1 cellular context compared by ENCODE assay signal in the genomic region with DNA sequence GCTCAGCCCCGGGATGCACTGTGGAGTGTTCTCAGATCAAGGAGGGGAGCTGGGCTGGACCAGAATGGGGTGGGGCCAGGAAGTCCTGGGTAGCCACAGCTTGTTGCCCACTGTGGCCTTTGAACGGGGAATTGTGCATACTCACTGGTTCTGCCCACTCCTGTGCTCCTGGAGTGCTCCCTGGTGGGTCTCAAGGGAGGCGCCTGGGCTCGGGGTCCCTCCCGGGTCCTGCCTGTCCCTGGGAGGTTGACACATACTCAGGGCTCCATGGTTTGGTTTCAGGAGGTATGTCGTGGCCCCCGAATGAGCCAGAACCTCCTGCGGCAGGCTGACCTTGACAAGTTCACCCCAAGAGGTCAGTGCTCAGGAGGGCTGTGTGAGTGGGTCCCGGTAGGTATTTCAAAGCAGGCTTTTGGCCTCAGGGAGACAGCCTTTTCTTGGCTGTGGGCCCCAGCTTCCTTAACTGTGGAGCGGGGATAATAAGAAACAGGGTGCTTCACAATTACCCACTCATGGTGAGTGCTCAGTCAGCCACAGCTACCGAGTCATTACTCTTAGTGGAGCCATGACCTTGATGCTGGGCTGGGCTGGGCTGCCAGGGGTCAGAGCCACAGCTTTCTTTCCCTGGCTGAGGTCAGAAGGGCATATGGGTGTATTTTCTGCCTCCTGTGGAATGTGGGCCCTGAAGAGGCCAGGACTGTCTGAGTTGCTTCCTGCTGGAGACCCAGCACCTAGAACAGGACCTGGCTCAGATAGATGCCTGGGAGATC.
TF ChIP-seq lines count a peak whose summit lies in the region.

No MANE protein-coding gene starts in this region.

TF ChIP-seq in HepG2, 621 proteins besides CTCF, POLR2A, EP300 and RAD21 (continued from another document and continues in another):
- TF ChIP-seq, protein P1, sequence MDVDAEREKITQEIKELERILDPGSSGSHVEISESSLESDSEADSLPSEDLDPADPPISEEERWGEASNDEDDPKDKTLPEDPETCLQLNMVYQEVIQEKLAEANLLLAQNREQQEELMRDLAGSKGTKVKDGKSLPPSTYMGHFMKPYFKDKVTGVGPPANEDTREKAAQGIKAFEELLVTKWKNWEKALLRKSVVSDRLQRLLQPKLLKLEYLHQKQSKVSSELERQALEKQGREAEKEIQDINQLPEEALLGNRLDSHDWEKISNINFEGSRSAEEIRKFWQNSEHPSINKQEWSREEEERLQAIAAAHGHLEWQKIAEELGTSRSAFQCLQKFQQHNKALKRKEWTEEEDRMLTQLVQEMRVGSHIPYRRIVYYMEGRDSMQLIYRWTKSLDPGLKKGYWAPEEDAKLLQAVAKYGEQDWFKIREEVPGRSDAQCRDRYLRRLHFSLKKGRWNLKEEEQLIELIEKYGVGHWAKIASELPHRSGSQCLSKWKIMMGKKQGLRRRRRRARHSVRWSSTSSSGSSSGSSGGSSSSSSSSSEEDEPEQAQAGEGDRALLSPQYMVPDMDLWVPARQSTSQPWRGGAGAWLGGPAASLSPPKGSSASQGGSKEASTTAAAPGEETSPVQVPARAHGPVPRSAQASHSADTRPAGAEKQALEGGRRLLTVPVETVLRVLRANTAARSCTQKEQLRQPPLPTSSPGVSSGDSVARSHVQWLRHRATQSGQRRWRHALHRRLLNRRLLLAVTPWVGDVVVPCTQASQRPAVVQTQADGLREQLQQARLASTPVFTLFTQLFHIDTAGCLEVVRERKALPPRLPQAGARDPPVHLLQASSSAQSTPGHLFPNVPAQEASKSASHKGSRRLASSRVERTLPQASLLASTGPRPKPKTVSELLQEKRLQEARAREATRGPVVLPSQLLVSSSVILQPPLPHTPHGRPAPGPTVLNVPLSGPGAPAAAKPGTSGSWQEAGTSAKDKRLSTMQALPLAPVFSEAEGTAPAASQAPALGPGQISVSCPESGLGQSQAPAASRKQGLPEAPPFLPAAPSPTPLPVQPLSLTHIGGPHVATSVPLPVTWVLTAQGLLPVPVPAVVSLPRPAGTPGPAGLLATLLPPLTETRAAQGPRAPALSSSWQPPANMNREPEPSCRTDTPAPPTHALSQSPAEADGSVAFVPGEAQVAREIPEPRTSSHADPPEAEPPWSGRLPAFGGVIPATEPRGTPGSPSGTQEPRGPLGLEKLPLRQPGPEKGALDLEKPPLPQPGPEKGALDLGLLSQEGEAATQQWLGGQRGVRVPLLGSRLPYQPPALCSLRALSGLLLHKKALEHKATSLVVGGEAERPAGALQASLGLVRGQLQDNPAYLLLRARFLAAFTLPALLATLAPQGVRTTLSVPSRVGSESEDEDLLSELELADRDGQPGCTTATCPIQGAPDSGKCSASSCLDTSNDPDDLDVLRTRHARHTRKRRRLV (CRISPR knock-in tag; IDR thresholded peaks at IDR 0.05) = no peak
- TF ChIP-seq KLF15 (CRISPR knock-in tag; IDR thresholded peaks at IDR 0.05; ENCODE audit: borderline replicate concordance) (no peak), STAT5B (CRISPR knock-in tag; IDR thresholded peaks at IDR 0.05) (no peak), ZBTB7A (CRISPR knock-in tag; IDR thresholded peaks at IDR 0.05) (0 out of 2 replicates have a peak, but pooled peaks have one; percentile 28), ZBTB3 (CRISPR knock-in tag; IDR thresholded peaks at IDR 0.05; ENCODE audit: borderline replicate concordance, low read depth) (no peak), CCDC6 (CRISPR knock-in tag; IDR thresholded peaks at IDR 0.05) (no peak), ERF (CRISPR knock-in tag; IDR thresholded peaks at IDR 0.05) (no peak; the same call in 1 of the 2 replicates), NR2F2 (IDR thresholded peaks at IDR 0.05; ENCODE audit: borderline replicate concordance, low read depth) (peak; percentile 58; the same call in 1 of the 2 replicates), TOE1 (CRISPR knock-in tag; IDR thresholded peaks at IDR 0.05) (no peak), BCL6 (CRISPR knock-in tag; IDR thresholded peaks at IDR 0.05) (peak; percentile 46; the same call in 1 of the 2 replicates), MAFG (CRISPR knock-in tag; IDR thresholded peaks at IDR 0.05) (no peak), NR2C2 (CRISPR knock-in tag; IDR thresholded peaks at IDR 0.05; ENCODE audit: borderline replicate concordance) (peak; percentile 51; the same call in 1 of the 2 replicates), CREM (IDR thresholded peaks at IDR 0.05) (no peak), CREM (CRISPR knock-in tag; IDR thresholded peaks at IDR 0.05) (no peak), ZC3H4 (CRISPR knock-in tag; IDR thresholded peaks at IDR 0.05; ENCODE audit: borderline replicate concordance) (no peak), ARHGAP35 (CRISPR knock-in tag; IDR thresholded peaks at IDR 0.05; ENCODE audit: borderline replicate concordance) (0 out of 2 replicates have a peak, but pooled peaks have one; percentile 26), KDM1A (CRISPR knock-in tag; IDR thresholded peaks at IDR 0.05) (no peak), ZFX (CRISPR knock-in tag; IDR thresholded peaks at IDR 0.05; ENCODE audit: low read depth) (0 out of 2 replicates have a peak, but pooled peaks have one; percentile 18), SRSF1 (optimal IDR thresholded peaks at IDR 0.05; ENCODE audit: low read depth, low read length) (no peak), ZSCAN9 (CRISPR knock-in tag; IDR thresholded peaks at IDR 0.05; ENCODE audit: borderline replicate concordance) (no peak), NBN (conservative IDR thresholded peaks at IDR 0.05) (no peak), IKZF4 (CRISPR knock-in tag; IDR thresholded peaks at IDR 0.05; ENCODE audit: borderline replicate concordance, low read depth, not compliant biosample characterization) (no peak), JUND (CRISPR knock-in tag; IDR thresholded peaks at IDR 0.05) (no peak), GTF2F1 (IDR thresholded peaks at IDR 0.05; ENCODE audit: low read length) (no peak), MAFF (IDR thresholded peaks at IDR 0.05; ENCODE audit: low read depth, low read length) (no peak), CREB1 (IDR thresholded peaks at IDR 0.05) (no peak), CREB1 (CRISPR knock-in tag; IDR thresholded peaks at IDR 0.05) (no peak), TARDBP (CRISPR knock-in tag; IDR thresholded peaks at IDR 0.05) (no peak), ZNF430 (CRISPR knock-in tag; IDR thresholded peaks at IDR 0.05) (no peak), FOSL2 (CRISPR knock-in tag; IDR thresholded peaks at IDR 0.05) (no peak), KMT2B (CRISPR knock-in tag; IDR thresholded peaks at IDR 0.05) (no peak), NFKB2 (CRISPR knock-in tag; IDR thresholded peaks at IDR 0.05; ENCODE audit: borderline replicate concordance) (no peak), ZNF850 (CRISPR knock-in tag; conservative IDR thresholded peaks at IDR 0.05) (no peak), ZNF3 (CRISPR knock-in tag; IDR thresholded peaks at IDR 0.05) (no peak), ZKSCAN1 (IDR thresholded peaks at IDR 0.05; ENCODE audit: low read length) (no peak), MIXL1 (CRISPR knock-in tag; IDR thresholded peaks at IDR 0.05) (no peak), DPF2 (CRISPR knock-in tag; IDR thresholded peaks at IDR 0.05; ENCODE audit: borderline replicate concordance, low read depth) (no peak), RFX5 (IDR thresholded peaks at IDR 0.05; ENCODE audit: low read depth, low read length) (no peak), HES4 (CRISPR knock-in tag; IDR thresholded peaks at IDR 0.05; ENCODE audit: borderline replicate concordance) (no peak), ZNF335 (CRISPR knock-in tag; IDR thresholded peaks at IDR 0.05) (no peak)
- TF ChIP-seq, protein P2, sequence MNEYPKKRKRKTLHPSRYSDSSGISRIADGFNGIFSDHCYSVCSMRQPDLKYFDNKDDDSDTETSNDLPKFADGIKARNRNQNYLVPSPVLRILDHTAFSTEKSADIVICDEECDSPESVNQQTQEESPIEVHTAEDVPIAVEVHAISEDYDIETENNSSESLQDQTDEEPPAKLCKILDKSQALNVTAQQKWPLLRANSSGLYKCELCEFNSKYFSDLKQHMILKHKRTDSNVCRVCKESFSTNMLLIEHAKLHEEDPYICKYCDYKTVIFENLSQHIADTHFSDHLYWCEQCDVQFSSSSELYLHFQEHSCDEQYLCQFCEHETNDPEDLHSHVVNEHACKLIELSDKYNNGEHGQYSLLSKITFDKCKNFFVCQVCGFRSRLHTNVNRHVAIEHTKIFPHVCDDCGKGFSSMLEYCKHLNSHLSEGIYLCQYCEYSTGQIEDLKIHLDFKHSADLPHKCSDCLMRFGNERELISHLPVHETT (CRISPR knock-in tag; conservative IDR thresholded peaks at IDR 0.05) = no peak
- TF ChIP-seq, protein P3, sequence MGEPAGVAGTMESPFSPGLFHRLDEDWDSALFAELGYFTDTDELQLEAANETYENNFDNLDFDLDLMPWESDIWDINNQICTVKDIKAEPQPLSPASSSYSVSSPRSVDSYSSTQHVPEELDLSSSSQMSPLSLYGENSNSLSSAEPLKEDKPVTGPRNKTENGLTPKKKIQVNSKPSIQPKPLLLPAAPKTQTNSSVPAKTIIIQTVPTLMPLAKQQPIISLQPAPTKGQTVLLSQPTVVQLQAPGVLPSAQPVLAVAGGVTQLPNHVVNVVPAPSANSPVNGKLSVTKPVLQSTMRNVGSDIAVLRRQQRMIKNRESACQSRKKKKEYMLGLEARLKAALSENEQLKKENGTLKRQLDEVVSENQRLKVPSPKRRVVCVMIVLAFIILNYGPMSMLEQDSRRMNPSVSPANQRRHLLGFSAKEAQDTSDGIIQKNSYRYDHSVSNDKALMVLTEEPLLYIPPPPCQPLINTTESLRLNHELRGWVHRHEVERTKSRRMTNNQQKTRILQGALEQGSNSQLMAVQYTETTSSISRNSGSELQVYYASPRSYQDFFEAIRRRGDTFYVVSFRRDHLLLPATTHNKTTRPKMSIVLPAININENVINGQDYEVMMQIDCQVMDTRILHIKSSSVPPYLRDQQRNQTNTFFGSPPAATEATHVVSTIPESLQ (CRISPR knock-in tag; conservative IDR thresholded peaks at IDR 0.05) = no peak
- TF ChIP-seq, protein P4, sequence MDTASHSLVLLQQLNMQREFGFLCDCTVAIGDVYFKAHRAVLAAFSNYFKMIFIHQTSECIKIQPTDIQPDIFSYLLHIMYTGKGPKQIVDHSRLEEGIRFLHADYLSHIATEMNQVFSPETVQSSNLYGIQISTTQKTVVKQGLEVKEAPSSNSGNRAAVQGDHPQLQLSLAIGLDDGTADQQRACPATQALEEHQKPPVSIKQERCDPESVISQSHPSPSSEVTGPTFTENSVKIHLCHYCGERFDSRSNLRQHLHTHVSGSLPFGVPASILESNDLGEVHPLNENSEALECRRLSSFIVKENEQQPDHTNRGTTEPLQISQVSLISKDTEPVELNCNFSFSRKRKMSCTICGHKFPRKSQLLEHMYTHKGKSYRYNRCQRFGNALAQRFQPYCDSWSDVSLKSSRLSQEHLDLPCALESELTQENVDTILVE (CRISPR knock-in tag; IDR thresholded peaks at IDR 0.05) = no peak
- TF ChIP-seq, protein P5, sequence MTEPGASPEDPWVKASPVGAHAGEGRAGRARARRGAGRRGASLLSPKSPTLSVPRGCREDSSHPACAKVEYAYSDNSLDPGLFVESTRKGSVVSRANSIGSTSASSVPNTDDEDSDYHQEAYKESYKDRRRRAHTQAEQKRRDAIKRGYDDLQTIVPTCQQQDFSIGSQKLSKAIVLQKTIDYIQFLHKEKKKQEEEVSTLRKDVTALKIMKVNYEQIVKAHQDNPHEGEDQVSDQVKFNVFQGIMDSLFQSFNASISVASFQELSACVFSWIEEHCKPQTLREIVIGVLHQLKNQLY (CRISPR knock-in tag; IDR thresholded peaks at IDR 0.05) = no peak
- TF ChIP-seq, protein P6, sequence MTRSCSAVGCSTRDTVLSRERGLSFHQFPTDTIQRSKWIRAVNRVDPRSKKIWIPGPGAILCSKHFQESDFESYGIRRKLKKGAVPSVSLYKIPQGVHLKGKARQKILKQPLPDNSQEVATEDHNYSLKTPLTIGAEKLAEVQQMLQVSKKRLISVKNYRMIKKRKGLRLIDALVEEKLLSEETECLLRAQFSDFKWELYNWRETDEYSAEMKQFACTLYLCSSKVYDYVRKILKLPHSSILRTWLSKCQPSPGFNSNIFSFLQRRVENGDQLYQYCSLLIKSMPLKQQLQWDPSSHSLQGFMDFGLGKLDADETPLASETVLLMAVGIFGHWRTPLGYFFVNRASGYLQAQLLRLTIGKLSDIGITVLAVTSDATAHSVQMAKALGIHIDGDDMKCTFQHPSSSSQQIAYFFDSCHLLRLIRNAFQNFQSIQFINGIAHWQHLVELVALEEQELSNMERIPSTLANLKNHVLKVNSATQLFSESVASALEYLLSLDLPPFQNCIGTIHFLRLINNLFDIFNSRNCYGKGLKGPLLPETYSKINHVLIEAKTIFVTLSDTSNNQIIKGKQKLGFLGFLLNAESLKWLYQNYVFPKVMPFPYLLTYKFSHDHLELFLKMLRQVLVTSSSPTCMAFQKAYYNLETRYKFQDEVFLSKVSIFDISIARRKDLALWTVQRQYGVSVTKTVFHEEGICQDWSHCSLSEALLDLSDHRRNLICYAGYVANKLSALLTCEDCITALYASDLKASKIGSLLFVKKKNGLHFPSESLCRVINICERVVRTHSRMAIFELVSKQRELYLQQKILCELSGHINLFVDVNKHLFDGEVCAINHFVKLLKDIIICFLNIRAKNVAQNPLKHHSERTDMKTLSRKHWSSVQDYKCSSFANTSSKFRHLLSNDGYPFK (CRISPR knock-in tag; IDR thresholded peaks at IDR 0.05; ENCODE audit: borderline replicate concordance) = no peak
- TF ChIP-seq, protein P7, sequence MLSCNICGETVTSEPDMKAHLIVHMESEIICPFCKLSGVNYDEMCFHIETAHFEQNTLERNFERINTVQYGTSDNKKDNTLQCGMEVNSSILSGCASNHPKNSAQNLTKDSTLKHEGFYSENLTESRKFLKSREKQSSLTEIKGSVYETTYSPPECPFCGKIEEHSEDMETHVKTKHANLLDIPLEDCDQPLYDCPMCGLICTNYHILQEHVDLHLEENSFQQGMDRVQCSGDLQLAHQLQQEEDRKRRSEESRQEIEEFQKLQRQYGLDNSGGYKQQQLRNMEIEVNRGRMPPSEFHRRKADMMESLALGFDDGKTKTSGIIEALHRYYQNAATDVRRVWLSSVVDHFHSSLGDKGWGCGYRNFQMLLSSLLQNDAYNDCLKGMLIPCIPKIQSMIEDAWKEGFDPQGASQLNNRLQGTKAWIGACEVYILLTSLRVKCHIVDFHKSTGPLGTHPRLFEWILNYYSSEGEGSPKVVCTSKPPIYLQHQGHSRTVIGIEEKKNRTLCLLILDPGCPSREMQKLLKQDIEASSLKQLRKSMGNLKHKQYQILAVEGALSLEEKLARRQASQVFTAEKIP (CRISPR knock-in tag; IDR thresholded peaks at IDR 0.05; ENCODE audit: borderline replicate concordance) = no peak
- TF ChIP-seq, protein P8, sequence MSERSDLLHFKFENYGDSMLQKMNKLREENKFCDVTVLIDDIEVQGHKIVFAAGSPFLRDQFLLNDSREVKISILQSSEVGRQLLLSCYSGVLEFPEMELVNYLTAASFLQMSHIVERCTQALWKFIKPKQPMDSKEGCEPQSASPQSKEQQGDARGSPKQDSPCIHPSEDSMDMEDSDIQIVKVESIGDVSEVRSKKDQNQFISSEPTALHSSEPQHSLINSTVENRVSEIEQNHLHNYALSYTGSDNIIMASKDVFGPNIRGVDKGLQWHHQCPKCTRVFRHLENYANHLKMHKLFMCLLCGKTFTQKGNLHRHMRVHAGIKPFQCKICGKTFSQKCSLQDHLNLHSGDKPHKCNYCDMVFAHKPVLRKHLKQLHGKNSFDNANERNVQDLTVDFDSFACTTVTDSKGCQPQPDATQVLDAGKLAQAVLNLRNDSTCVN (CRISPR knock-in tag; IDR thresholded peaks at IDR 0.05; ENCODE audit: borderline replicate concordance) = no peak
